9 cellular contexts compared by ENCODE assay signal in genomic region chr3:142857056-142857455, GRCh38. TPM values are rescaled to one million over a fixed set of nuclear protein-coding genes. Genes with fewer than 3 reads are reported as not detected.
DNase-seq lines count a peak whose midpoint lies in the region; ATAC-seq and TF ChIP-seq lines count a peak whose summit lies in the region.
"Had no signal": no experiment of that assay in that cellular context is flagged by ENCODE, and none has a peak within 500 bp of the region (broad histone marks: within the 10 kb centered on the region; RNA-seq: fewer than 3 reads in every experiment).

No MANE protein-coding gene starts in this region.

- H3K27ac ChIP-seq in esophagus squamous epithelium = no peak overlapping the region

- 55 to 57% methylated on average over 5 to 6 of the region's 6 CpGs for WGBS in esophagus squamous epithelium, 2 donors

- H3K4me1 ChIP-seq in esophagus squamous epithelium = peaks cover 0 to 5% (median 0%) of the 10 kb centered on the region in 3 donors

- ATAC-seq in left colon = peak; percentile 91
- no peak for ATAC-seq in HG02852 (IDR thresholded peaks at IDR 0.05; ENCODE audit: unreplicated experiment)
- ATAC-seq in stimulated activated naive CD8-positive, alpha-beta T cell treated with anti-CD3 and anti-CD28 coated beads, Interleukin-15, Interleukin-2, amounts not matched to agents 100 U/mL and 50 U/mL, for 24 hours = no peak
- ATAC-seq in GM21381 (IDR thresholded peaks at IDR 0.05; ENCODE audit: unreplicated experiment) = no peak

- intact Hi-C loops in left colon (cut with DNase I, micrococcal nuclease) (no loop called here), esophagus squamous epithelium (cut with DNase I) (no loop called here)

- no peaks in the 10 kb centered on the region for H3K36me3 ChIP-seq in esophagus squamous epithelium

- no peaks in the 10 kb centered on the region for H3K9me3 ChIP-seq in esophagus squamous epithelium

- TF ChIP-seq CTCF in LNCaP clone FGC (IDR thresholded peaks at IDR 0.05; ENCODE audit: control insufficient read depth, extremely low read depth, insufficient read depth) (peak; percentile 79), esophagus squamous epithelium (IDR thresholded peaks at IDR 0.05) (peak in 1 of 6 experiments; percentile 44)

- no peak overlapping the region for H3K4me3 ChIP-seq in LNCaP clone FGC (ENCODE audit: low read depth, low read length)
- no peak overlapping the region for H3K4me3 ChIP-seq in esophagus squamous epithelium

- DNase-seq in COR-L47 (lab: John Stamatoyannopoulos, UW) = peak; percentile 52
- DNase-seq in LNCaP clone FGC (ENCODE audit: low read depth) = peak; percentile 76
- peak; percentile 6 for DNase-seq in amniotic epithelial cell (ENCODE audit: low read depth)
- peak in 1 of 2 donors; percentile 35 for DNase-seq in left colon
- no peak for DNase-seq in esophagus squamous epithelium (lab: John Stamatoyannopoulos, UW)
- no peak for DNase-seq in stimulated activated naive CD8-positive, alpha-beta T cell treated with anti-CD3 and anti-CD28 coated beads, Interleukin-15, Interleukin-2, amounts not matched to agents 100 U/mL and 50 U/mL, for 24 hours
- DNase-seq: NCI-H345 had no signal

- H3K27me3 ChIP-seq in esophagus squamous epithelium = peaks cover 0 to 8% (median 0%) of the 10 kb centered on the region in 4 donors

- TF ChIP-seq POLR2A in esophagus squamous epithelium (IDR thresholded peaks at IDR 0.05) = no peak

RNA-seq across cellular contexts. Expression of gene PCOLCE2, which starts 31.8 kb away (rescaled TPM):
- total RNA-seq in left colon = 1 to 10 TPM; 2.6 to 2.9 TPM
- 10 to 100 TPM in 2 of 4 donors, 1 to 10 TPM in 1, under 1 TPM in 1; 0.38 to 19.1 (median 6.4) TPM for total RNA-seq in esophagus squamous epithelium

Comparison
In these comparisons a context has a peak if more than half of its experiments do, and no peak if none do; other contexts are left out.
1. DNase-seq: peak in COR-L47 (single experiment), LNCaP clone FGC (single experiment) and amniotic epithelial cell (single experiment); none in esophagus squamous epithelium (single experiment) and stimulated activated naive CD8-positive, alpha-beta T cell treated with anti-CD3 and anti-CD28 coated beads, Interleukin-15, Interleukin-2, amounts not matched to agents 100 U/mL and 50 U/mL, for 24 hours (single experiment).